ENCODE assay signal across 21 cellular contexts in genomic region chr2:106070181-106070580, GRCh38.
"Had no signal": no experiment of that assay in that cellular context is flagged by ENCODE, and none has a peak within 500 bp of the region (broad histone marks: within the 10 kb centered on the region; RNA-seq: fewer than 3 reads in every experiment).

No MANE protein-coding gene starts in this region.

- H3K4me1 Mint-ChIP-seq: memory B cell had no signal

- H3K27ac Mint-ChIP-seq: memory B cell; natural killer cell treated with Interleukin-12 subunit alpha and Interleukin-12 subunit beta and Interleukin-15 and Interleukin-18, amount 100 ng/mL, for 72 hours; stimulated activated effector memory CD8-positive, alpha-beta T cell treated with anti-CD3 and anti-CD28 coated beads, Interleukin-12 subunit alpha, Interleukin-12 subunit beta, amount 100 ng/mL, for 72 hours; stimulated activated naive CD8-positive, alpha-beta T cell treated with anti-CD3 and anti-CD28 coated beads, Interleukin-15, Interleukin-2, amounts not matched to agents 100 ng/mL and 50 ng/mL, for 24 hours; type B pancreatic cell had no signal

- H3K9me3 Mint-ChIP-seq: memory B cell; natural killer cell treated with Interleukin-12 subunit alpha and Interleukin-12 subunit beta and Interleukin-15 and Interleukin-18, amount 100 ng/mL, for 72 hours; stimulated activated effector memory CD8-positive, alpha-beta T cell treated with anti-CD3 and anti-CD28 coated beads, Interleukin-12 subunit alpha, Interleukin-12 subunit beta, amount 100 ng/mL, for 72 hours; stimulated activated naive CD8-positive, alpha-beta T cell treated with anti-CD3 and anti-CD28 coated beads, Interleukin-15, Interleukin-2, amounts not matched to agents 100 ng/mL and 50 ng/mL, for 24 hours had no signal

- H3K4me3 Mint-ChIP-seq: memory B cell; natural killer cell treated with Interleukin-12 subunit alpha and Interleukin-12 subunit beta and Interleukin-15 and Interleukin-18, amount 100 ng/mL, for 72 hours; stimulated activated effector memory CD8-positive, alpha-beta T cell treated with anti-CD3 and anti-CD28 coated beads, Interleukin-12 subunit alpha, Interleukin-12 subunit beta, amount 100 ng/mL, for 72 hours; stimulated activated naive CD8-positive, alpha-beta T cell treated with anti-CD3 and anti-CD28 coated beads, Interleukin-15, Interleukin-2, amounts not matched to agents 100 ng/mL and 50 ng/mL, for 24 hours; type B pancreatic cell had no signal

- ATAC-seq: mucosa of descending colon; naive thymus-derived CD4-positive, alpha-beta T cell; natural killer cell treated with Interleukin-12 subunit alpha and Interleukin-12 subunit beta and Interleukin-15 and Interleukin-18, amount 100 ng/mL, for 72 hours; right cardiac atrium; sciatic nerve; stimulated activated effector memory CD8-positive, alpha-beta T cell treated with anti-CD3 and anti-CD28 coated beads, Interleukin-12 subunit alpha, Interleukin-12 subunit beta, amount 100 ng/mL, for 72 hours had no signal

- DNase-seq: islet precursor cell; left ventricle myocardium inferior; midbrain; mucosa of descending colon; naive thymus-derived CD4-positive, alpha-beta T cell; ovary; retina; right cardiac atrium; stimulated activated CD4-positive, alpha-beta T cell treated with anti-CD3 and anti-CD28 coated beads, Interleukin-12 subunit alpha, Interleukin-12 subunit beta, amount 100 ng/mL, for 4 hours; stimulated activated CD4-positive, alpha-beta T cell treated with anti-CD3 and anti-CD28 coated beads, Interleukin-15, amount 100 ng/mL, for 24 hours; stimulated activated CD4-positive, alpha-beta T cell treated with anti-CD3 and anti-CD28 coated beads, Interleukin-2, amount 100 ng/mL, for 24 hours; stimulated activated CD4-positive, alpha-beta T cell treated with anti-CD3 and anti-CD28 coated beads, Interleukin-4, amount 100 ng/mL, for 1 hour; stimulated activated naive CD4-positive, alpha-beta T cell; substantia nigra; uterus had no signal

- H3K36me3 Mint-ChIP-seq: memory B cell; natural killer cell treated with Interleukin-12 subunit alpha and Interleukin-12 subunit beta and Interleukin-15 and Interleukin-18, amount 100 ng/mL, for 72 hours; stimulated activated effector memory CD8-positive, alpha-beta T cell treated with anti-CD3 and anti-CD28 coated beads, Interleukin-12 subunit alpha, Interleukin-12 subunit beta, amount 100 ng/mL, for 72 hours; type B pancreatic cell had no signal
